ENCODE assay signal across 8 cellular contexts in genomic region chr1:29849038-29849750, GRCh38.
DNase-seq lines count a peak whose midpoint lies in the region; ATAC-seq, FAIRE-seq and TF ChIP-seq lines count a peak whose summit lies in the region.

No MANE protein-coding gene starts in this region.

- H3K27me3 ChIP-seq in BLaER1 treated with 17β-estradiol and CSF1 and Interleukin-3, amounts not matched to agents 10 nM and 100 nM: peaks cover 0 to 9% (median 0%) of the 10 kb centered on the region in 11 experiments; a peak in 2 of 22 replicates
- no peaks in the 10 kb centered on the region for H3K27me3 ChIP-seq in OCI-LY3 (ENCODE audit: low read depth, low read length)

- H3K4me3 Mint-ChIP-seq in activated naive CD8-positive, alpha-beta T cell treated with anti-CD3 and anti-CD28 coated beads for 36 hours: no peak overlapping the region
- H3K4me3 Mint-ChIP-seq in stimulated activated naive B cell treated with anti-CD40 and anti-IgM and Interleukin-4, amounts not matched to agents 10 μg/mL and 1 μg/mL and 100 μg/mL, for 72 hours: no peak overlapping the region

- no peak overlapping the region for H3K27ac Mint-ChIP-seq in activated naive CD8-positive, alpha-beta T cell treated with anti-CD3 and anti-CD28 coated beads for 36 hours
- H3K27ac Mint-ChIP-seq in stimulated activated naive B cell treated with anti-CD40 and anti-IgM and Interleukin-4, amounts not matched to agents 10 μg/mL and 1 μg/mL and 100 μg/mL, for 72 hours: no peak overlapping the region

- H4K20me1 ChIP-seq in BLaER1 treated with 17β-estradiol and CSF1 and Interleukin-3, amounts not matched to agents 10 nM and 100 nM: no peaks in the 10 kb centered on the region
- H4K20me1 ChIP-seq in OCI-LY3 (ENCODE audit: insufficient read depth, low read length): no peaks in the 10 kb centered on the region

- no peak for FAIRE-seq in GM18507 (lab: Jason Lieb, UNC)

- ATAC-seq in stimulated activated naive B cell treated with anti-CD40 and anti-IgM and Interleukin-4, amounts not matched to agents 10 μg/mL and 1 μg/mL and 100 μg/mL, for 72 hours (replicated peaks): peak; percentile 50 to 53
- no peak for ATAC-seq in GM19467 (IDR thresholded peaks at IDR 0.05; ENCODE audit: unreplicated experiment)

- H2AFZ ChIP-seq in OCI-LY3 (ENCODE audit: low read depth, low read length): no peak overlapping the region

- no peaks in the 10 kb centered on the region for H3K9me3 Mint-ChIP-seq in activated naive CD8-positive, alpha-beta T cell treated with anti-CD3 and anti-CD28 coated beads for 36 hours
- no peaks in the 10 kb centered on the region for H3K9me3 Mint-ChIP-seq in stimulated activated naive B cell treated with anti-CD40 and anti-IgM and Interleukin-4, amounts not matched to agents 10 μg/mL and 1 μg/mL and 100 μg/mL, for 72 hours

- peaks cover 29% of the 10 kb centered on the region for H3K27me3 Mint-ChIP-seq in activated naive CD8-positive, alpha-beta T cell treated with anti-CD3 and anti-CD28 coated beads for 36 hours
- H3K27me3 Mint-ChIP-seq in stimulated activated naive B cell treated with anti-CD40 and anti-IgM and Interleukin-4, amounts not matched to agents 10 μg/mL and 1 μg/mL and 100 μg/mL, for 72 hours: peaks cover 16 to 22% of the 10 kb centered on the region in 2 donors

- 0 out of 22 replicates have a peak overlapping the region, but pooled peaks of 1 of the 11 experiments have one; percentile 12 for H3K27ac ChIP-seq in BLaER1 treated with 17β-estradiol and CSF1 and Interleukin-3, amounts not matched to agents 10 nM and 100 nM
- H3K27ac ChIP-seq in OCI-LY3 (ENCODE audit: low read length): no peak overlapping the region

- no peaks in the 10 kb centered on the region for H3K36me3 Mint-ChIP-seq in activated naive CD8-positive, alpha-beta T cell treated with anti-CD3 and anti-CD28 coated beads for 36 hours
- H3K36me3 Mint-ChIP-seq in stimulated activated naive B cell treated with anti-CD40 and anti-IgM and Interleukin-4, amounts not matched to agents 10 μg/mL and 1 μg/mL and 100 μg/mL, for 72 hours: no peaks in the 10 kb centered on the region

- H3K9me3 ChIP-seq in BLaER1 treated with 17β-estradiol and CSF1 and Interleukin-3, amounts not matched to agents 10 nM and 100 nM (replicated peaks in 1 of 11): no peaks in the 10 kb centered on the region
- H3K9me3 ChIP-seq in OCI-LY3 (ENCODE audit: insufficient read depth, low read length): no peaks in the 10 kb centered on the region

- peak; percentile 61 for TF ChIP-seq CTCF in OCI-LY3 (IDR thresholded peaks at IDR 0.05; ENCODE audit: low read depth, low read length)

- no peaks in the 10 kb centered on the region for H3K4me1 Mint-ChIP-seq in activated naive CD8-positive, alpha-beta T cell treated with anti-CD3 and anti-CD28 coated beads for 36 hours
- no peaks in the 10 kb centered on the region for H3K4me1 Mint-ChIP-seq in stimulated activated naive B cell treated with anti-CD40 and anti-IgM and Interleukin-4, amounts not matched to agents 10 μg/mL and 1 μg/mL and 100 μg/mL, for 72 hours

- peak overlapping the region; percentile 23 to 92 (median 83); a peak in 19 of 22 replicates for H3K4me2 ChIP-seq in BLaER1 treated with 17β-estradiol and CSF1 and Interleukin-3, amounts not matched to agents 10 nM and 100 nM
- H3K4me2 ChIP-seq in OCI-LY3 (ENCODE audit: low read length): no peak overlapping the region

- H3K36me3 ChIP-seq in BLaER1 treated with 17β-estradiol and CSF1 and Interleukin-3, amounts not matched to agents 10 nM and 100 nM: no peaks in the 10 kb centered on the region
- no peaks in the 10 kb centered on the region for H3K36me3 ChIP-seq in OCI-LY3 (replicated peaks; ENCODE audit: low read depth, low read length)

- no peak overlapping the region for H3K4me3 ChIP-seq in BLaER1 treated with 17β-estradiol and CSF1 and Interleukin-3, amounts not matched to agents 10 nM and 100 nM
- H3K4me3 ChIP-seq in OCI-LY3 (ENCODE audit: low read length): no peak overlapping the region

- no peak overlapping the region for H3K9ac ChIP-seq in BLaER1 treated with 17β-estradiol and CSF1 and Interleukin-3, amounts not matched to agents 10 nM and 100 nM
- H3K9ac ChIP-seq in OCI-LY3 (ENCODE audit: low read length): no peak overlapping the region

- peaks cover 27 to 59% (median 49%) of the 10 kb centered on the region in 10 experiments for H3K4me1 ChIP-seq in BLaER1 treated with 17β-estradiol and CSF1 and Interleukin-3, amounts not matched to agents 10 nM and 100 nM
- no peaks in the 10 kb centered on the region for H3K4me1 ChIP-seq in OCI-LY3 (ENCODE audit: low read length)

- peak; percentile 11 for DNase-seq in GM18507 (ENCODE audit: extremely low spot score, insufficient read length, low read depth)
- peak; percentile 23 for DNase-seq in activated naive CD8-positive, alpha-beta T cell treated with anti-CD3 and anti-CD28 coated beads for 36 hours
- peak; percentile 48 for DNase-seq in kidney tubule cell (ENCODE audit: low spot score)
- no peak for DNase-seq in stimulated activated naive B cell treated with anti-CD40 and anti-IgM and Interleukin-4, amounts not matched to agents 10 μg/mL and 1 μg/mL and 100 μg/mL, for 72 hours
- no peak for DNase-seq in mucosa of gallbladder (ENCODE audit: low spot score)

- H3K79me2 ChIP-seq in OCI-LY3 (ENCODE audit: low read length): no peaks in the 10 kb centered on the region

Comparison
In these comparisons a context has a peak if more than half of its experiments do, and no peak if none do; other contexts are left out.
1. DNase-seq: peak in GM18507 (single experiment), activated naive CD8-positive, alpha-beta T cell treated with anti-CD3 and anti-CD28 coated beads for 36 hours (single experiment) and kidney tubule cell (single experiment); none in stimulated activated naive B cell treated with anti-CD40 and anti-IgM and Interleukin-4, amounts not matched to agents 10 μg/mL and 1 μg/mL and 100 μg/mL, for 72 hours (single experiment) and mucosa of gallbladder (single experiment).